20 cellular contexts compared by ENCODE assay signal in genomic region chr3:195156286-195156890, GRCh38.
DNase-seq lines count a peak whose midpoint lies in the region; ATAC-seq and TF ChIP-seq lines count a peak whose summit lies in the region.
"Had no signal": no experiment of that assay in that cellular context is flagged by ENCODE, and none has a peak within 500 bp of the region (broad histone marks: within the 10 kb centered on the region; RNA-seq: fewer than 3 reads in every experiment).

No MANE protein-coding gene starts in this region.

- intact Hi-C loops in MCF 10A (cut with micrococcal nuclease) (no loop called here), breast epithelium (cut with DNase I; ENCODE audit: low total_unique reads) (no loop called here), transverse colon (cut with DNase I; ENCODE audit: low total_unique reads) (loop anchor here (1.0 to 10.0 kb wide), 2 partner anchors 17 to 98 kb away; no protein-coding TSS in a partner anchor), sciatic nerve (cut with DNase I) (no loop called here)

- TF ChIP-seq EP300 in transverse colon (IDR thresholded peaks at IDR 0.05; ENCODE audit: low read depth), result no peak

- no TSS peak for BruUV-seq in MCF 10A (replicated peaks; lab: Mats Ljungman, UMichigan)

- H3K36me3 ChIP-seq in breast epithelium (no peaks in the 10 kb centered on the region), transverse colon (no peaks in the 10 kb centered on the region)
- H3K36me3 ChIP-seq: cardiac muscle cell, SJCRH30 had no signal

- H3K27me3 ChIP-seq in breast epithelium (no peaks in the 10 kb centered on the region), transverse colon (no peaks in the 10 kb centered on the region)
- H3K27me3 ChIP-seq: cardiac muscle cell, SJCRH30 had no signal

- H3K9me3 Mint-ChIP-seq in MCF 10A (ENCODE audit: unreplicated experiment) (no peaks in the 10 kb centered on the region), endothelial cell (ENCODE audit: unreplicated experiment) (no peaks in the 10 kb centered on the region), nephron (no peaks in the 10 kb centered on the region)
- H3K9me3 Mint-ChIP-seq: activated CD4-positive, alpha-beta T cell treated with anti-CD3 and anti-CD28 coated beads, Interleukin-2, amount 10 ng/mL, durations not matched to agents 24 days and 14 days; activated T-cell treated with anti-CD3 and anti-CD28 coated beads, Interleukin-2, amount 50 U/mL, for 24 hours; HFFc6 had no signal

- POLR2A ChIA-PET in MCF 10A (lab: Yijun Ruan, JAX), result no interaction called here

- WGBS in transverse colon (ENCODE audit: low coverage in 1 of 2), 2 donors, result 88 to 99% methylated on average over 12 to 20 of the region's 20 CpGs

- in situ Hi-C loops in transverse colon (cut with MboI; ENCODE audit: low pct_ligation_motif_present in 1 of 4, low pct_unique_long_range_greater_than_20kb in 1 of 4, low sequenced_read_pairs in 3 of 4), result no loop called here

- peaks cover 9 to 10% of the 10 kb centered on the region in 2 donors for H3K4me1 ChIP-seq in breast epithelium
- peaks cover 53 to 74% (median 55%) of the 10 kb centered on the region in 4 donors for H3K4me1 ChIP-seq in transverse colon

- H3K36me3 Mint-ChIP-seq in MCF 10A (ENCODE audit: insufficient read depth, unreplicated experiment) (no peaks in the 10 kb centered on the region), endothelial cell (ENCODE audit: low read depth, unreplicated experiment) (peaks cover 5% of the 10 kb centered on the region), nephron (ENCODE audit: low read depth) (peaks cover 3% of the 10 kb centered on the region)

- TF ChIP-seq POLR2A in breast epithelium (IDR thresholded peaks at IDR 0.05) (no peak), transverse colon (IDR thresholded peaks at IDR 0.05) (no peak)

- CTCF ChIA-PET in MCF 10A (lab: Yijun Ruan, JAX), result no interaction called here

- H3K27me3 Mint-ChIP-seq in MCF 10A (ENCODE audit: insufficient read depth, unreplicated experiment), result no peaks in the 10 kb centered on the region
- H3K27me3 Mint-ChIP-seq in endothelial cell (ENCODE audit: unreplicated experiment), result peaks cover 10% of the 10 kb centered on the region
- peaks cover 6% of the 10 kb centered on the region for H3K27me3 Mint-ChIP-seq in nephron (ENCODE audit: low read depth)
- H3K27me3 Mint-ChIP-seq: activated CD4-positive, alpha-beta T cell treated with anti-CD3 and anti-CD28 coated beads, Interleukin-2, amount 10 ng/mL, durations not matched to agents 24 days and 14 days; activated naive CD8-positive, alpha-beta T cell; activated T-cell treated with anti-CD3 and anti-CD28 coated beads, Interleukin-2, amount 50 U/mL, for 24 hours had no signal

- H3K27ac ChIP-seq in breast epithelium, result peak overlapping the region in 1 of 2 donors; percentile 76
- peak overlapping the region; percentile 80 to 89 (median 85) for H3K27ac ChIP-seq in transverse colon
- H3K27ac ChIP-seq: 22Rv1, cardiac muscle cell, SJCRH30 had no signal

- H3K9me3 ChIP-seq in breast epithelium (no peaks in the 10 kb centered on the region), transverse colon (no peaks in the 10 kb centered on the region)
- H3K9me3 ChIP-seq: SJCRH30 had no signal

- DNase-seq in MCF 10A (ENCODE audit: unreplicated experiment), result no peak
- no peak for DNase-seq in breast epithelium (ENCODE audit: low spot score in 2 of 2)
- DNase-seq in endothelial cell (ENCODE audit: low spot score), result no peak
- DNase-seq in transverse colon, result no peak
- no peak for DNase-seq in sciatic nerve (ENCODE audit: low spot score)
- DNase-seq in cerebellar nuclear complex (lab: John Stamatoyannopoulos, UW), result no peak
- DNase-seq: activated CD4-positive, alpha-beta T cell treated with anti-CD3 and anti-CD28 coated beads, Interleukin-2, amount 10 ng/mL, durations not matched to agents 24 days and 14 days; activated T-cell treated with anti-CD3 and anti-CD28 coated beads, Interleukin-2, amount 50 U/mL, for 24 hours; HFFc6; islet precursor cell; KG1; NCI-H1436; NCI-H226; stimulated activated CD4-positive, alpha-beta T cell treated with anti-CD3 and anti-CD28 coated beads, Interleukin-2, amount 100 ng/mL, for 48 hours had no signal

- H3K4me1 Mint-ChIP-seq in MCF 10A (ENCODE audit: insufficient read depth, unreplicated experiment), result peaks cover 25% of the 10 kb centered on the region
- peaks cover 84% of the 10 kb centered on the region for H3K4me1 Mint-ChIP-seq in endothelial cell (ENCODE audit: unreplicated experiment)
- peaks cover 90% of the 10 kb centered on the region for H3K4me1 Mint-ChIP-seq in nephron

- TF ChIP-seq CTCF in MCF 10A (IDR thresholded peaks at IDR 0.05; ENCODE audit: unreplicated experiment) (no peak), breast epithelium (IDR thresholded peaks at IDR 0.05) (no peak), endothelial cell (IDR thresholded peaks at IDR 0.05; ENCODE audit: unreplicated experiment) (no peak), nephron (IDR thresholded peaks at IDR 0.05; ENCODE audit: unreplicated experiment in 3 of 3) (no peak), transverse colon (IDR thresholded peaks at IDR 0.05) (no peak)

- no peak overlapping the region for H3K4me3 ChIP-seq in breast epithelium
- no peak overlapping the region for H3K4me3 ChIP-seq in transverse colon
- H3K4me3 ChIP-seq: cardiac muscle cell, SJCRH30 had no signal

- ATAC-seq in sciatic nerve (no peak), GM19023 (IDR thresholded peaks at IDR 0.05; ENCODE audit: unreplicated experiment) (no peak)

- H3K4me3 Mint-ChIP-seq in MCF 10A (ENCODE audit: unreplicated experiment) (no peak overlapping the region), endothelial cell (ENCODE audit: unreplicated experiment) (no peak overlapping the region), nephron (no peak overlapping the region)
- H3K4me3 Mint-ChIP-seq: activated CD4-positive, alpha-beta T cell treated with anti-CD3 and anti-CD28 coated beads, Interleukin-2, amount 10 ng/mL, durations not matched to agents 24 days and 14 days; activated naive CD8-positive, alpha-beta T cell; activated T-cell treated with anti-CD3 and anti-CD28 coated beads, Interleukin-2, amount 50 U/mL, for 24 hours had no signal

- H3K27ac Mint-ChIP-seq in MCF 10A (ENCODE audit: low read depth, unreplicated experiment), result peak overlapping the region; percentile 31
- peak overlapping the region; percentile 24 for H3K27ac Mint-ChIP-seq in endothelial cell (ENCODE audit: unreplicated experiment)
- peak overlapping the region; percentile 93 to 99 (median 97) for H3K27ac Mint-ChIP-seq in nephron
- H3K27ac Mint-ChIP-seq: activated CD4-positive, alpha-beta T cell treated with anti-CD3 and anti-CD28 coated beads, Interleukin-2, amount 10 ng/mL, durations not matched to agents 24 days and 14 days; activated naive CD8-positive, alpha-beta T cell; activated T-cell treated with anti-CD3 and anti-CD28 coated beads, Interleukin-2, amount 50 U/mL, for 24 hours had no signal

Comparison
In these comparisons a context has a peak if more than half of its experiments do, and no peak if none do; other contexts are left out.
1. H3K27ac Mint-ChIP-seq: peak in every context shown above with its lines; median percentile 97 in nephron; 31 in MCF 10A; 24 in endothelial cell.